Comparison of ENCODE assay signal across 11 cellular contexts in genomic region chr2:110206056-110206455, GRCh38. TPM values are rescaled to one million over a fixed set of nuclear protein-coding genes. Genes with fewer than 3 reads are reported as not detected.
DNase-seq lines count a peak whose midpoint lies in the region; ATAC-seq, FAIRE-seq and TF ChIP-seq lines count a peak whose summit lies in the region.
"Had no signal": no experiment of that assay in that cellular context is flagged by ENCODE, and none has a peak within 500 bp of the region (broad histone marks: within the 10 kb centered on the region; RNA-seq: fewer than 3 reads in every experiment).

No MANE protein-coding gene starts in this region.

- no peak for TF ChIP-seq CTCF in type B pancreatic cell (conservative IDR thresholded peaks at IDR 0.05)
- TF ChIP-seq CTCF in dorsolateral prefrontal cortex (IDR thresholded peaks at IDR 0.05 in 54 of 56, conservative IDR thresholded peaks at IDR 0.05 in 2 of 56; ENCODE audit: low read depth in 1 of 56, partially characterized antibody in 56 of 56), result no peak
- TF ChIP-seq CTCF in pancreas (IDR thresholded peaks at IDR 0.05), result no peak

- intact Hi-C loops in left ventricle myocardium superior (cut with micrococcal nuclease), result no loop called here
- intact Hi-C loops in dorsolateral prefrontal cortex (cut with DNase I), result no loop called here
- intact Hi-C loops in pancreas (cut with DNase I), result no loop called here

- no peak for FAIRE-seq in pancreas (lab: Jason Lieb, UNC)

- H3K4me1 ChIP-seq in pancreas, result peaks cover 0 to 6% (median 0%) of the 10 kb centered on the region in 3 donors

- no peak for DNase-seq in stimulated activated naive CD8-positive, alpha-beta T cell treated with anti-CD3 and anti-CD28 coated beads, Interleukin-15, Interleukin-2, amounts not matched to agents 100 U/mL and 50 U/mL, for 24 hours
- DNase-seq in activated naive CD8-positive, alpha-beta T cell treated with anti-CD3 and anti-CD28 coated beads for 36 hours, result no peak
- DNase-seq in left ventricle myocardium superior, result no peak
- DNase-seq in type B pancreatic cell (ENCODE audit: extremely low spot score, unreplicated experiment), result no peak
- no peak for DNase-seq in dorsolateral prefrontal cortex
- DNase-seq in activated effector memory CD4-positive, alpha-beta T cell treated with Interleukin-2 at 50 U/mL for 16 hours, result no peak
- no peak for DNase-seq in pancreas
- DNase-seq: activated CD4-positive, CD25-positive, alpha-beta regulatory T cell; upper lobe of right lung had no signal

- peaks cover 22% of the 10 kb centered on the region for H3K36me3 Mint-ChIP-seq in stimulated activated naive CD8-positive, alpha-beta T cell treated with anti-CD3 and anti-CD28 coated beads, Interleukin-15, Interleukin-2, amounts not matched to agents 100 ng/mL and 50 ng/mL, for 24 hours (ENCODE audit: low read depth)
- H3K36me3 Mint-ChIP-seq in activated naive CD8-positive, alpha-beta T cell treated with anti-CD3 and anti-CD28 coated beads for 36 hours, result peaks cover 16% of the 10 kb centered on the region
- H3K36me3 Mint-ChIP-seq in type B pancreatic cell, result no peaks in the 10 kb centered on the region

- H3K27ac Mint-ChIP-seq in stimulated activated naive CD8-positive, alpha-beta T cell treated with anti-CD3 and anti-CD28 coated beads, Interleukin-15, Interleukin-2, amounts not matched to agents 100 ng/mL and 50 ng/mL, for 24 hours, result peak overlapping the region; percentile 69
- no peak overlapping the region for H3K27ac Mint-ChIP-seq in activated naive CD8-positive, alpha-beta T cell treated with anti-CD3 and anti-CD28 coated beads for 36 hours
- H3K27ac Mint-ChIP-seq in type B pancreatic cell, result peak overlapping the region; percentile 77

- no peaks in the 10 kb centered on the region for H3K9me3 Mint-ChIP-seq in stimulated activated naive CD8-positive, alpha-beta T cell treated with anti-CD3 and anti-CD28 coated beads, Interleukin-15, Interleukin-2, amounts not matched to agents 100 ng/mL and 50 ng/mL, for 24 hours
- no peaks in the 10 kb centered on the region for H3K9me3 Mint-ChIP-seq in activated naive CD8-positive, alpha-beta T cell treated with anti-CD3 and anti-CD28 coated beads for 36 hours
- no peaks in the 10 kb centered on the region for H3K9me3 Mint-ChIP-seq in type B pancreatic cell
- H3K9me3 Mint-ChIP-seq: CD14-positive monocyte had no signal

- H3K9me3 ChIP-seq in pancreas, result no peaks in the 10 kb centered on the region
- H3K9me3 ChIP-seq: upper lobe of right lung had no signal

- H3K27ac ChIP-seq in dorsolateral prefrontal cortex (peak overlapping the region in 10 of 59 donors; percentile 0 to 86 (median 36)), pancreas (no peak overlapping the region)
- H3K27ac ChIP-seq: upper lobe of right lung had no signal

- H3K4me3 ChIP-seq in dorsolateral prefrontal cortex, result peak overlapping the region in 1 of 59 donors; percentile 83
- no peak overlapping the region for H3K4me3 ChIP-seq in pancreas

- no peaks in the 10 kb centered on the region for H3K36me3 ChIP-seq in pancreas
- H3K36me3 ChIP-seq: upper lobe of right lung had no signal

- no peak for ATAC-seq in stimulated activated naive CD8-positive, alpha-beta T cell treated with anti-CD3 and anti-CD28 coated beads, Interleukin-15, Interleukin-2, amounts not matched to agents 100 U/mL and 50 U/mL, for 24 hours
- peak; percentile 77 for ATAC-seq in left ventricle myocardium superior
- no peak for ATAC-seq in pancreas
- ATAC-seq: upper lobe of right lung had no signal

- 46 to 65% methylated on average over 3 of the region's 3 CpGs for WGBS in pancreas, 2 donors

- peak overlapping the region; percentile 82 for H3K4me3 Mint-ChIP-seq in stimulated activated naive CD8-positive, alpha-beta T cell treated with anti-CD3 and anti-CD28 coated beads, Interleukin-15, Interleukin-2, amounts not matched to agents 100 ng/mL and 50 ng/mL, for 24 hours
- H3K4me3 Mint-ChIP-seq in activated naive CD8-positive, alpha-beta T cell treated with anti-CD3 and anti-CD28 coated beads for 36 hours, result peak overlapping the region; percentile 95
- peak overlapping the region; percentile 92 for H3K4me3 Mint-ChIP-seq in type B pancreatic cell

- H3K27me3 ChIP-seq in dorsolateral prefrontal cortex, result no peaks in the 10 kb centered on the region
- H3K27me3 ChIP-seq in pancreas, result no peaks in the 10 kb centered on the region
- H3K27me3 ChIP-seq: upper lobe of right lung had no signal

- peaks cover 34% of the 10 kb centered on the region for H3K4me1 Mint-ChIP-seq in stimulated activated naive CD8-positive, alpha-beta T cell treated with anti-CD3 and anti-CD28 coated beads, Interleukin-15, Interleukin-2, amounts not matched to agents 100 ng/mL and 50 ng/mL, for 24 hours (ENCODE audit: low read depth)
- peaks cover 40% of the 10 kb centered on the region for H3K4me1 Mint-ChIP-seq in activated naive CD8-positive, alpha-beta T cell treated with anti-CD3 and anti-CD28 coated beads for 36 hours
- H3K4me1 Mint-ChIP-seq in type B pancreatic cell (ENCODE audit: unreplicated experiment), result peaks cover 9% of the 10 kb centered on the region

- no peaks in the 10 kb centered on the region for H3K27me3 Mint-ChIP-seq in stimulated activated naive CD8-positive, alpha-beta T cell treated with anti-CD3 and anti-CD28 coated beads, Interleukin-15, Interleukin-2, amounts not matched to agents 100 ng/mL and 50 ng/mL, for 24 hours
- H3K27me3 Mint-ChIP-seq in activated naive CD8-positive, alpha-beta T cell treated with anti-CD3 and anti-CD28 coated beads for 36 hours, result no peaks in the 10 kb centered on the region
- no peaks in the 10 kb centered on the region for H3K27me3 Mint-ChIP-seq in type B pancreatic cell

RNA-seq across cellular contexts. Expression of gene NPHP1, which starts 1.2 kb away (rescaled TPM):
- total RNA-seq in activated naive CD8-positive, alpha-beta T cell treated with anti-CD3 and anti-CD28 coated beads for 36 hours, result 1 to 10 TPM; 1.6 to 1.9 TPM
- total RNA-seq in left ventricle myocardium superior (4.1 TPM), type B pancreatic cell (ENCODE audit: low replicate concordance) (2.9 and 8.2 TPM in 2 replicates), dorsolateral prefrontal cortex (10 to 100 TPM in 57 of 120 experiments, 1 to 10 TPM in 63; 4.4 to 17.9 (median 9.9) TPM), pancreas (1 to 10 TPM; 1.2 to 3.1 (median 2.1) TPM)
- 1 to 10 TPM; 3.4 to 9.2 TPM for polyA plus RNA-seq in pancreas
- polyA plus RNA-seq: CD14-positive monocyte had no signal

RNA-seq across cellular contexts. Expression of gene MTLN, which starts 6.3 kb away (rescaled TPM):
- 10 to 100 TPM; 92.1 to 98.0 TPM for total RNA-seq in activated naive CD8-positive, alpha-beta T cell treated with anti-CD3 and anti-CD28 coated beads for 36 hours
- total RNA-seq in left ventricle myocardium superior (161 TPM), type B pancreatic cell (ENCODE audit: low replicate concordance) (18.4 TPM in 2 replicates), dorsolateral prefrontal cortex (10 to 100 TPM; 23.3 to 79.2 (median 50.4) TPM), pancreas (10 to 100 TPM in 5 of 6 donors, 1 to 10 TPM in 1; 6.8 to 26.5 (median 25.8) TPM)
- 100 to 1,000 TPM in 1 of 2 donors, 10 to 100 TPM in 1; 75.8 to 134 TPM for polyA plus RNA-seq in pancreas
